24 cellular contexts compared by ENCODE assay signal in the genomic region with DNA sequence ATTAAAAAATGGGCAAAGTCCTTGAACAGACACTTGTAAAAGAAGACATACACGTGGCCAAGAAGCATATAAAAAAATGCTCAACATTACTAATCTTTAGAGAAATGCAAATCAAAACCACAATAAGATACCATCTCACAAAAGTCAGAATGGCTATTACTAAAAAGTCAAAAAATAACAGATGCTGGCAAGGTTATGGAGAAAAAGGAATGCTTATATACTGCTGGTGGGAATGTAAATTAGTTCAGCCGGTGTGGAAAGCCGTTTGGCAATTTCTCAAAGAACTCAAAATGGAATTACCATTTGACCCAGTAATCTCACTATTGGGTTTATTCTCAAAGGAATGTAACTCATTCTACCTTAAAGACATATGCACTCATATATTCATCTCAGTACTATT.
"Had no signal": no experiment of that assay in that cellular context is flagged by ENCODE, and none has a peak within 500 bp of the region (broad histone marks: within the 10 kb centered on the region; RNA-seq: fewer than 3 reads in every experiment).

No MANE protein-coding gene starts in this region.

- DNase-seq: activated CD4-positive, alpha-beta T cell treated with anti-CD3 and anti-CD28 coated beads, Interleukin-2, amount 10 ng/mL, durations not matched to agents 7 days and 5 days; activated CD4-positive, CD25-positive, alpha-beta regulatory T cell treated with anti-CD3 and anti-CD28 coated beads, Interleukin-2, amount 50 U/mL, for 72 hours; activated CD8-positive, alpha-beta T cell treated with anti-CD3 and anti-CD28 coated beads, Interleukin-2, amount 10 ng/mL, durations not matched to agents 7 days and 5 days; adrenal gland; body of pancreas; dermis blood vessel endothelial cell; effector memory CD4-positive, alpha-beta T cell; glutamatergic neuron; hippocampal formation; left ventricle myocardium inferior; naive thymus-derived CD8-positive, alpha-beta T cell; psoas muscle; right cardiac atrium; stimulated activated CD4-positive, alpha-beta T cell treated with anti-CD3 and anti-CD28 coated beads, Interleukin-12 subunit alpha, Interleukin-12 subunit beta, amount 100 ng/mL, for 4 hours; stimulated activated CD4-positive, alpha-beta T cell treated with anti-CD3 and anti-CD28 coated beads, Interleukin-4, amount 100 ng/mL, for 4 hours; stimulated activated naive CD8-positive, alpha-beta T cell treated with anti-CD3 and anti-CD28 coated beads, Interleukin-15, Interleukin-2, amounts not matched to agents 100 U/mL and 50 U/mL, for 24 hours; T-helper 1 cell; WERI-Rb-1 had no signal

- H3K4me3 ChIP-seq: adrenal gland, body of pancreas, left ventricle myocardium inferior, psoas muscle, upper lobe of left lung had no signal

- H3K27me3 ChIP-seq: adrenal gland, body of pancreas, upper lobe of left lung had no signal

- H3K9me3 Mint-ChIP-seq: activated CD4-positive, alpha-beta T cell treated with anti-CD3 and anti-CD28 coated beads, Interleukin-2, amount 10 ng/mL, durations not matched to agents 7 days and 5 days; activated T-helper 1 cell treated with anti-CD3 and anti-CD28 coated beads, Interleukin-12 subunit alpha, Interleukin-12 subunit beta, Interleukin-2, Interleukin-4 antibody, amounts not matched to agents 30 ng/mL and 10 ng/mL and 1 ng/mL, durations not matched to agents 14 hours and 24 hours and 36 hours had no signal

- H3K4me1 Mint-ChIP-seq: activated CD4-positive, alpha-beta T cell treated with anti-CD3 and anti-CD28 coated beads, Interleukin-2, amount 10 ng/mL, durations not matched to agents 7 days and 5 days had no signal

- H3K27me3 Mint-ChIP-seq: activated CD4-positive, alpha-beta T cell treated with anti-CD3 and anti-CD28 coated beads, Interleukin-2, amount 10 ng/mL, durations not matched to agents 7 days and 5 days; naive thymus-derived CD8-positive, alpha-beta T cell had no signal

- H3K4me1 ChIP-seq: adrenal gland, body of pancreas, left ventricle myocardium inferior, upper lobe of left lung had no signal

- H3K9me3 ChIP-seq: adrenal gland, body of pancreas, psoas muscle, upper lobe of left lung had no signal

- H3K27ac Mint-ChIP-seq: activated CD4-positive, alpha-beta T cell treated with anti-CD3 and anti-CD28 coated beads, Interleukin-2, amount 10 ng/mL, durations not matched to agents 7 days and 5 days; activated CD8-positive, alpha-beta T cell treated with anti-CD3 and anti-CD28 coated beads, Interleukin-2, amount 10 ng/mL, durations not matched to agents 7 days and 5 days; activated naive CD4-positive, alpha-beta T cell treated with anti-CD3 and anti-CD28 coated beads, Interleukin-2, amount 50 U/mL, for 72 hours; activated T-helper 1 cell treated with anti-CD3 and anti-CD28 coated beads, Interleukin-12 subunit alpha, Interleukin-12 subunit beta, Interleukin-2, Interleukin-4 antibody, amounts not matched to agents 30 ng/mL and 10 ng/mL and 1 ng/mL, durations not matched to agents 14 hours and 24 hours and 36 hours; mesothelial cell of epicardium; naive thymus-derived CD8-positive, alpha-beta T cell had no signal

- FAIRE-seq: frontal cortex, TTC549 had no signal

- H3K27ac ChIP-seq: adrenal gland, body of pancreas, left ventricle myocardium inferior, psoas muscle, upper lobe of left lung, WERI-Rb-1 had no signal

- H3K36me3 ChIP-seq: adrenal gland, left ventricle myocardium inferior, upper lobe of left lung, WERI-Rb-1 had no signal

- ATAC-seq: activated CD8-positive, alpha-beta T cell treated with anti-CD3 and anti-CD28 coated beads, Interleukin-2, amount 10 ng/mL, durations not matched to agents 7 days and 5 days; activated naive CD4-positive, alpha-beta T cell treated with anti-CD3 and anti-CD28 coated beads, Interleukin-2, amount 50 U/mL, for 72 hours; body of pancreas; naive thymus-derived CD8-positive, alpha-beta T cell; psoas muscle; right cardiac atrium; stimulated activated naive CD8-positive, alpha-beta T cell treated with anti-CD3 and anti-CD28 coated beads, Interleukin-15, Interleukin-2, amounts not matched to agents 100 U/mL and 50 U/mL, for 24 hours had no signal

- H3K4me3 Mint-ChIP-seq: activated CD4-positive, alpha-beta T cell treated with anti-CD3 and anti-CD28 coated beads, Interleukin-2, amount 10 ng/mL, durations not matched to agents 7 days and 5 days; activated CD8-positive, alpha-beta T cell treated with anti-CD3 and anti-CD28 coated beads, Interleukin-2, amount 10 ng/mL, durations not matched to agents 7 days and 5 days; activated T-helper 1 cell treated with anti-CD3 and anti-CD28 coated beads, Interleukin-12 subunit alpha, Interleukin-12 subunit beta, Interleukin-2, Interleukin-4 antibody, amounts not matched to agents 30 ng/mL and 10 ng/mL and 1 ng/mL, durations not matched to agents 14 hours and 24 hours and 36 hours; mesothelial cell of epicardium; naive thymus-derived CD8-positive, alpha-beta T cell had no signal

- H3K36me3 Mint-ChIP-seq: activated naive CD4-positive, alpha-beta T cell treated with anti-CD3 and anti-CD28 coated beads, Interleukin-2, amount 50 U/mL, for 72 hours had no signal
